Comparison of ENCODE assay signal across 22 cellular contexts in genomic region chr2:58515827-58516574, GRCh38.
A peak's percentile ranks its signal among the peaks of the same experiment; 100 is the strongest.
DNase-seq lines count a peak whose midpoint lies in the region; ATAC-seq and TF ChIP-seq lines count a peak whose summit lies in the region.
"Had no signal": no experiment of that assay in that cellular context is flagged by ENCODE, and none has a peak within 500 bp of the region (broad histone marks: within the 10 kb centered on the region; RNA-seq: fewer than 3 reads in every experiment).

No MANE protein-coding gene starts in this region.

- TF ChIP-seq CTCF in HEK293 (tag by site-specific recombination; IDR thresholded peaks at IDR 0.05) (no peak), OCI-LY7 (conservative IDR thresholded peaks at IDR 0.05; ENCODE audit: low read length) (no peak), foreskin keratinocyte (conservative IDR thresholded peaks at IDR 0.05) (no peak), uterus (IDR thresholded peaks at IDR 0.05) (no peak)

- no peaks in the 10 kb centered on the region for H3K79me2 ChIP-seq in OCI-LY7 (ENCODE audit: insufficient read depth, low read depth, low read length)

- H3K36me3 ChIP-seq in HEK293 (ENCODE audit: control insufficient read depth in 2 of 2, insufficient read depth in 1 of 2, low read length in 2 of 2) (no peaks in the 10 kb centered on the region), OCI-LY7 (ENCODE audit: insufficient read depth, low read length) (no peaks in the 10 kb centered on the region), uterus (no peaks in the 10 kb centered on the region), MG63 (no peaks in the 10 kb centered on the region)

- H2AFZ ChIP-seq in OCI-LY7 (ENCODE audit: low read length) = 0 out of 2 replicates have a peak overlapping the region, but pooled peaks have one; percentile 16

- no peak overlapping the region for H3K27ac ChIP-seq in HEK293 (ENCODE audit: extremely low read depth, low read depth, low read length)
- H3K27ac ChIP-seq in OCI-LY7 (ENCODE audit: low read depth, low read length, poor library complexity, severe bottlenecking) = no peak overlapping the region
- H3K27ac ChIP-seq in foreskin keratinocyte = no peak overlapping the region
- no peak overlapping the region for H3K27ac ChIP-seq in uterus
- H3K27ac ChIP-seq: C4-2B, psoas muscle, VCaP had no signal

- ATAC-seq in foreskin keratinocyte = peak; percentile 16
- ATAC-seq in HG02885 (IDR thresholded peaks at IDR 0.05; ENCODE audit: poor library complexity, unreplicated experiment) = no peak
- ATAC-seq: psoas muscle, T-cell had no signal

- H3K4me1 ChIP-seq in HEK293 (ENCODE audit: control insufficient read depth, insufficient read depth, low read length) (no peaks in the 10 kb centered on the region), OCI-LY7 (ENCODE audit: insufficient read depth, low read length, poor library complexity, severe bottlenecking) (no peaks in the 10 kb centered on the region), foreskin keratinocyte (no peaks in the 10 kb centered on the region), uterus (no peaks in the 10 kb centered on the region)
- H3K4me1 ChIP-seq: psoas muscle had no signal

- H3K9me3 ChIP-seq in HEK293 (ENCODE audit: control insufficient read depth, insufficient read depth, low read depth, low read length) (no peaks in the 10 kb centered on the region), OCI-LY7 (ENCODE audit: low read length) (no peaks in the 10 kb centered on the region), uterus (no peaks in the 10 kb centered on the region), MG63 (no peaks in the 10 kb centered on the region)
- H3K9me3 ChIP-seq: psoas muscle had no signal

- intact Hi-C loops in OCI-LY7 (cut with micrococcal nuclease; ENCODE audit: unreplicated experiment) (no loop called here), uterus (cut with DNase I; ENCODE audit: low total_unique reads) (no loop called here)

- peak; percentile 77 for DNase-seq in NCI-H2107 treated with DMSO at 0.1 percent for 48 hours (lab: John Stamatoyannopoulos, UW; ENCODE audit: unreplicated experiment)
- DNase-seq in NCI-H2107 (lab: John Stamatoyannopoulos, UW) = no peak
- peak; percentile 9 for DNase-seq in OCI-LY7 (ENCODE audit: low spot score)
- peak in 1 of 2 donors; percentile 9 for DNase-seq in foreskin keratinocyte
- no peak for DNase-seq in uterus
- no peak for DNase-seq in MG63
- DNase-seq: 8988T; cortex of kidney; KG1; NCI-H1694; NCI-H526; psoas muscle; RPMI8226; stimulated activated CD4-positive, alpha-beta T cell treated with anti-CD3 and anti-CD28 coated beads, Interleukin-12 subunit alpha, Interleukin-12 subunit beta, amount 100 ng/mL, for 4 hours; stimulated activated naive CD4-positive, alpha-beta T cell; T-cell; trophoblast cell had no signal

- H3K9me2 ChIP-seq in OCI-LY7 (ENCODE audit: insufficient read depth, low read length) = no peaks in the 10 kb centered on the region

- H4K20me1 ChIP-seq in OCI-LY7 (ENCODE audit: insufficient read depth, low read length) = no peaks in the 10 kb centered on the region

- H3K27me3 ChIP-seq in foreskin keratinocyte (no peaks in the 10 kb centered on the region), uterus (no peaks in the 10 kb centered on the region), MG63 (no peaks in the 10 kb centered on the region)

- no peak overlapping the region for H3K4me2 ChIP-seq in OCI-LY7 (ENCODE audit: low read length)

- no peak for TF ChIP-seq POLR2A in uterus (IDR thresholded peaks at IDR 0.05)

- POLR2A ChIA-PET in HEK293 (lab: Yijun Ruan, JAX) (no interaction called here), OCI-LY7 (lab: Charles Lee) (interaction anchor here (0.7 kb wide), 1 partner anchor 9 kb away, joined by 3 read pairs; no protein-coding TSS in a partner anchor)

- H3K4me3 ChIP-seq in HEK293 (ENCODE audit: low read depth, low read length) (no peak overlapping the region), OCI-LY7 (ENCODE audit: low read depth, low read length, poor library complexity, severe bottlenecking) (no peak overlapping the region), uterus (no peak overlapping the region), MG63 (no peak overlapping the region)
- H3K4me3 ChIP-seq: lung, psoas muscle had no signal

- CTCF ChIA-PET in HEK293 (lab: Yijun Ruan, JAX) (interaction anchor here (1.1 kb wide), 1 partner anchor 14 kb away, joined by 3 read pairs; no protein-coding TSS in a partner anchor), OCI-LY7 (lab: Charles Lee; ENCODE audit: unreplicated experiment) (no interaction called here)

- BruUV-seq in OCI-LY7 (replicated peaks; lab: Mats Ljungman, UMichigan) = no TSS peak

TF ChIP-seq in HEK293, 187 proteins besides CTCF, POLR2A, EP300 and RAD21:
- TF ChIP-seq ZNF366 (tag by site-specific recombination; conservative IDR thresholded peaks at IDR 0.05) (no peak), ZNF239 (tag by site-specific recombination; IDR thresholded peaks at IDR 0.05) (no peak), ZNF274 (IDR thresholded peaks at IDR 0.05; ENCODE audit: low read length) (no peak), ZNF274 (tag by site-specific recombination; IDR thresholded peaks at IDR 0.05; ENCODE audit: borderline replicate concordance) (no peak), ATF2 (tag by site-specific recombination; IDR thresholded peaks at IDR 0.05; ENCODE audit: low read depth) (peak; percentile 58), ZNF335 (tag by site-specific recombination; conservative IDR thresholded peaks at IDR 0.05) (peak; percentile 47; the same call in 1 of the 2 replicates), SETDB1 (IDR thresholded peaks at IDR 0.05; ENCODE audit: insufficient read length, low read length) (peak; percentile 14), ZBTB21 (tag by site-specific recombination; IDR thresholded peaks at IDR 0.05) (peak; percentile 38; the same call in 1 of the 2 replicates), TRIM28 (IDR thresholded peaks at IDR 0.05; ENCODE audit: borderline replicate concordance, low read length) (peak; percentile 57; the same call in 1 of the 2 replicates), PATZ1 (tag by site-specific recombination; IDR thresholded peaks at IDR 0.05) (0 out of 2 replicates have a peak, but pooled peaks have one; percentile 29), ZNF121 (tag by site-specific recombination; IDR thresholded peaks at IDR 0.05) (no peak)
- TF ChIP-seq, protein P1, sequence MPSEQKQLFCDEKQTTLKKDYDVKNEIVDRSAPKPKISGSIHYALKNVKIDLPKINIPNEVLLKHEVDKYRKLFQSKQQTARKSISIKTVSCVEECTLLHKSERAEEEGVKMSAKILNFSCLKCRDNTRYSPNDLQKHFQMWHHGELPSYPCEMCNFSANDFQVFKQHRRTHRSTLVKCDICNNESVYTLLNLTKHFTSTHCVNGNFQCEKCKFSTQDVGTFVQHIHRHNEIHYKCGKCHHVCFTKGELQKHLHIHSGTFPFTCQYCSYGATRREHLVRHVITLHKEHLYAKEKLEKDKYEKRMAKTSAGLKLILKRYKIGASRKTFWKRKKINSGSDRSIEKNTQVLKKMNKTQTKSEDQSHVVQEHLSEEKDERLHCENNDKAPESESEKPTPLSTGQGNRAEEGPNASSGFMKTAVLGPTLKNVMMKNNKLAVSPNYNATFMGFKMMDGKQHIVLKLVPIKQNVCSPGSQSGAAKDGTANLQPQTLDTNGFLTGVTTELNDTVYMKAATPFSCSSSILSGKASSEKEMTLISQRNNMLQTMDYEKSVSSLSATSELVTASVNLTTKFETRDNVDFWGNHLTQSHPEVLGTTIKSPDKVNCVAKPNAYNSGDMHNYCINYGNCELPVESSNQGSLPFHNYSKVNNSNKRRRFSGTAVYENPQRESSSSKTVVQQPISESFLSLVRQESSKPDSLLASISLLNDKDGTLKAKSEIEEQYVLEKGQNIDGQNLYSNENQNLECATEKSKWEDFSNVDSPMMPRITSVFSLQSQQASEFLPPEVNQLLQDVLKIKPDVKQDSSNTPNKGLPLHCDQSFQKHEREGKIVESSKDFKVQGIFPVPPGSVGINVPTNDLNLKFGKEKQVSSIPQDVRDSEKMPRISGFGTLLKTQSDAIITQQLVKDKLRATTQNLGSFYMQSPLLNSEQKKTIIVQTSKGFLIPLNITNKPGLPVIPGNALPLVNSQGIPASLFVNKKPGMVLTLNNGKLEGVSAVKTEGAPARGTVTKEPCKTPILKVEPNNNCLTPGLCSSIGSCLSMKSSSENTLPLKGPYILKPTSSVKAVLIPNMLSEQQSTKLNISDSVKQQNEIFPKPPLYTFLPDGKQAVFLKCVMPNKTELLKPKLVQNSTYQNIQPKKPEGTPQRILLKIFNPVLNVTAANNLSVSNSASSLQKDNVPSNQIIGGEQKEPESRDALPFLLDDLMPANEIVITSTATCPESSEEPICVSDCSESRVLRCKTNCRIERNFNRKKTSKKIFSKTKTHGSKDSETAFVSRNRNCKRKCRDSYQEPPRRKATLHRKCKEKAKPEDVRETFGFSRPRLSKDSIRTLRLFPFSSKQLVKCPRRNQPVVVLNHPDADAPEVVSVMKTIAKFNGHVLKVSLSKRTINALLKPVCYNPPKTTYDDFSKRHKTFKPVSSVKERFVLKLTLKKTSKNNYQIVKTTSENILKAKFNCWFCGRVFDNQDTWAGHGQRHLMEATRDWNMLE (tag by site-specific recombination; conservative IDR thresholded peaks at IDR 0.05; ENCODE audit: low read depth) = peak; percentile 76

Comparison
In these comparisons a context has a peak if more than half of its experiments do, and no peak if none do; other contexts are left out.
1. DNase-seq: peak in NCI-H2107 treated with DMSO at 0.1 percent for 48 hours (single experiment) and OCI-LY7 (single experiment); none in NCI-H2107 (single experiment), uterus (0 of 2) and MG63 (single experiment).